16 cellular contexts compared by ENCODE assay signal in the genomic region with DNA sequence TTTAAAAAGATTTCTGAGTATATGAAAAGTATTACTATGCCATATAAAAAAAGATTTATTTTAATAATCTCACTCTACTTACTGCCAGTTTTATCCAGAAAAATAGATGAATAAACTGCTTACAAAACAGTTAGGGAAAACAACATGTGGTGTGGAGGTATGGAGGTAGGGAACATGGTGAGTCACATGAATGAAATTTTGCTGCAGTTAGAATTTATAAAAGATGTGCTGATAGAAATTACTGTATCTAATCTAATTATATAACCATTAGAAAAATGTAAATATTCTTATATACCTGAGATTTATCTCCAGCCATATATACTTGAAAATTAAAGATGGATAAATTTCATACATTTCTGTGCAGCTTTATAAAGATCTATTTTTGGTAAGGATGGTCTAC.
DNase-seq lines count a peak whose midpoint lies in the region; ATAC-seq, FAIRE-seq and TF ChIP-seq lines count a peak whose summit lies in the region.
"Had no signal": no experiment of that assay in that cellular context is flagged by ENCODE, and none has a peak within 500 bp of the region (broad histone marks: within the 10 kb centered on the region; RNA-seq: fewer than 3 reads in every experiment).

No MANE protein-coding gene starts in this region.

- peaks cover 2% of the 10 kb centered on the region for H3K27me3 Mint-ChIP-seq in activated T-helper 2 cell treated with anti-CD3 and anti-CD28 coated beads, Interferon-gamma antibody, Interleukin-2, Interleukin-4, amounts not matched to agents 10 μg/mL and 5 μg/mL and 100 μg/mL, durations not matched to agents 14 hours and 24 hours and 36 hours (ENCODE audit: low read depth)
- H3K27me3 Mint-ChIP-seq: CD4-positive, alpha-beta T cell; IgD-negative memory B cell had no signal

- H2AFZ ChIP-seq in SK-N-SH (ENCODE audit: low read depth) = no peak overlapping the region
- H2AFZ ChIP-seq: PC-9 had no signal

- FAIRE-seq in endometrium (lab: Jason Lieb, UNC) = peak; percentile 53

- H3K27ac Mint-ChIP-seq in activated T-helper 2 cell treated with anti-CD3 and anti-CD28 coated beads, Interferon-gamma antibody, Interleukin-2, Interleukin-4, amounts not matched to agents 10 μg/mL and 5 μg/mL and 100 μg/mL, durations not matched to agents 14 hours and 24 hours and 36 hours = no peak overlapping the region
- H3K27ac Mint-ChIP-seq: CD4-positive, alpha-beta T cell; IgD-negative memory B cell had no signal

- H3K4me3 Mint-ChIP-seq in activated T-helper 2 cell treated with anti-CD3 and anti-CD28 coated beads, Interferon-gamma antibody, Interleukin-2, Interleukin-4, amounts not matched to agents 10 μg/mL and 5 μg/mL and 100 μg/mL, durations not matched to agents 14 hours and 24 hours and 36 hours (ENCODE audit: low read depth) = no peak overlapping the region
- H3K4me3 Mint-ChIP-seq: CD4-positive, alpha-beta T cell; IgD-negative memory B cell had no signal

- CTCF ChIA-PET in SK-N-SH (lab: Yijun Ruan, JAX) = interaction anchor here (1.2 to 1.5 kb wide), 2 partner anchors 73 to 370 kb away, joined by 3 to 5 read pairs; no protein-coding TSS in a partner anchor

- H3K36me3 Mint-ChIP-seq in activated T-helper 2 cell treated with anti-CD3 and anti-CD28 coated beads, Interferon-gamma antibody, Interleukin-2, Interleukin-4, amounts not matched to agents 10 μg/mL and 5 μg/mL and 100 μg/mL, durations not matched to agents 14 hours and 24 hours and 36 hours (ENCODE audit: low read depth) = no peaks in the 10 kb centered on the region
- H3K36me3 Mint-ChIP-seq: IgD-negative memory B cell had no signal

- peaks cover 0 to 22% of the 10 kb centered on the region in 2 experiments; a peak in 2 of 4 replicates for H3K4me1 ChIP-seq in SK-N-SH (ENCODE audit: control insufficient read depth in 1 of 2, insufficient read depth in 2 of 2, low read depth in 1 of 2, low read length in 1 of 2)

- H4K20me1 ChIP-seq in SK-N-SH (ENCODE audit: insufficient read depth) = no peaks in the 10 kb centered on the region

- no peaks in the 10 kb centered on the region for H3K27me3 ChIP-seq in SK-N-SH (ENCODE audit: insufficient read depth)
- H3K27me3 ChIP-seq in layer of hippocampus (ENCODE audit: control insufficient read depth, insufficient read depth, low read length) = no peaks in the 10 kb centered on the region
- H3K27me3 ChIP-seq: BE2C had no signal

- DNase-seq in ELR (ENCODE audit: low read depth) (peak; percentile 36), SK-N-SH (no peak), iPS-NIHi11 (ENCODE audit: low spot score) (no peak)
- DNase-seq in NK-92 treated with Interleukin-12 subunit alpha and Interleukin-12 subunit beta, amount 100 ng/mL, for 24 hours (lab: John Stamatoyannopoulos, UW) = no peak
- DNase-seq in activated T-helper 2 cell treated with anti-CD3 and anti-CD28 coated beads, Interferon-gamma antibody, Interleukin-2, Interleukin-4, amounts not matched to agents 10 μg/mL and 5 μg/mL and 100 μg/mL, durations not matched to agents 14 hours and 24 hours and 36 hours (ENCODE audit: low spot score) = no peak
- DNase-seq: BE2C; CD4-positive, alpha-beta T cell; H7; Kasumi-1; NCI-H2081; NCI-H510A treated with DMSO at 0.1 percent for 48 hours; PC-9 had no signal

- TF ChIP-seq RAD21 in SK-N-SH (IDR thresholded peaks at IDR 0.05; ENCODE audit: low read length) = no peak

- H3K9me3 ChIP-seq in SK-N-SH = no peaks in the 10 kb centered on the region
- H3K9me3 ChIP-seq: BE2C had no signal

- ATAC-seq in HG03342 (IDR thresholded peaks at IDR 0.05; ENCODE audit: unreplicated experiment) = no peak

- POLR2A ChIA-PET in SK-N-SH (lab: Yijun Ruan, JAX) = no interaction called here

- no peak overlapping the region for H3K4me2 ChIP-seq in SK-N-SH
- H3K4me2 ChIP-seq: PC-9 had no signal

- H3F3A ChIP-seq in SK-N-SH (replicated peaks; ENCODE audit: insufficient read depth) = peaks cover 7% of the 10 kb centered on the region

- H3K79me2 ChIP-seq in SK-N-SH (ENCODE audit: insufficient read depth) = no peaks in the 10 kb centered on the region

- H3K9me2 ChIP-seq in SK-N-SH = no peaks in the 10 kb centered on the region

- no peak overlapping the region for H3K9ac ChIP-seq in SK-N-SH

- TF ChIP-seq EP300 in SK-N-SH (IDR thresholded peaks at IDR 0.05; ENCODE audit: borderline replicate concordance in 1 of 2, low read depth in 1 of 2, low read length in 1 of 2) = no peak

- no peaks in the 10 kb centered on the region for H3K9me3 Mint-ChIP-seq in activated T-helper 2 cell treated with anti-CD3 and anti-CD28 coated beads, Interferon-gamma antibody, Interleukin-2, Interleukin-4, amounts not matched to agents 10 μg/mL and 5 μg/mL and 100 μg/mL, durations not matched to agents 14 hours and 24 hours and 36 hours
- H3K9me3 Mint-ChIP-seq: CD4-positive, alpha-beta T cell; IgD-negative memory B cell had no signal

- H3K4me1 Mint-ChIP-seq in activated T-helper 2 cell treated with anti-CD3 and anti-CD28 coated beads, Interferon-gamma antibody, Interleukin-2, Interleukin-4, amounts not matched to agents 10 μg/mL and 5 μg/mL and 100 μg/mL, durations not matched to agents 14 hours and 24 hours and 36 hours (ENCODE audit: low read depth) = no peaks in the 10 kb centered on the region
- H3K4me1 Mint-ChIP-seq: IgD-negative memory B cell had no signal

- no peaks in the 10 kb centered on the region for H3K36me3 ChIP-seq in SK-N-SH (replicated peaks in 1 of 2; ENCODE audit: control insufficient read depth in 1 of 2, insufficient read depth in 2 of 2, low read length in 1 of 2)
- H3K36me3 ChIP-seq: BE2C had no signal

- peak overlapping the region in 1 of 2 experiments; percentile 71; a peak in 2 of 4 replicates for H3K27ac ChIP-seq in SK-N-SH (ENCODE audit: low read depth in 2 of 2, low read length in 1 of 2)
- peak overlapping the region; percentile 14 for H3K27ac ChIP-seq in layer of hippocampus (ENCODE audit: low read depth, low read length)
- H3K27ac ChIP-seq: PC-9 had no signal

- TF ChIP-seq CTCF in SK-N-SH (IDR thresholded peaks at IDR 0.05) = no peak

- intact Hi-C loops in activated T-helper 2 cell treated with anti-CD3 and anti-CD28 coated beads, Interferon-gamma antibody, Interleukin-2, Interleukin-4, amounts not matched to agents 10 μg/mL and 5 μg/mL and 100 μg/mL, durations not matched to agents 14 hours and 24 hours and 36 hours (cut with micrococcal nuclease) = no loop called here

- no peak overlapping the region for H3K4me3 ChIP-seq in SK-N-SH (ENCODE audit: low read depth in 2 of 2, low read length in 1 of 2)
- H3K4me3 ChIP-seq: PC-9 had no signal

TF ChIP-seq in SK-N-SH, 30 proteins besides CTCF, POLR2A, EP300 and RAD21:
- TF ChIP-seq NRF1 (IDR thresholded peaks at IDR 0.05; ENCODE audit: low read depth, low read length) (no peak), FOSL2 (IDR thresholded peaks at IDR 0.05; ENCODE audit: borderline replicate concordance, low read depth) (peak; percentile 14; the same call in 1 of the 2 replicates), CHD2 (IDR thresholded peaks at IDR 0.05; ENCODE audit: low read length, partially characterized antibody) (no peak), TEAD4 (IDR thresholded peaks at IDR 0.05; ENCODE audit: borderline replicate concordance, insufficient read depth) (no peak)
